ENCODE assay signal across 9 cellular contexts in genomic region chr19:15195381-15195964, GRCh38. TPM values are rescaled to one million over a fixed set of nuclear protein-coding genes. Genes with fewer than 3 reads are reported as not detected.
A peak's percentile ranks its signal among the peaks of the same experiment; 100 is the strongest.
DNase-seq lines count a peak whose midpoint lies in the region; ATAC-seq and TF ChIP-seq lines count a peak whose summit lies in the region.
"Had no signal": no experiment of that assay in that cellular context is flagged by ENCODE, and none has a peak within 500 bp of the region (broad histone marks: within the 10 kb centered on the region; RNA-seq: fewer than 3 reads in every experiment).

No MANE protein-coding gene starts in this region.

- H3K79me2 ChIP-seq in osteoblast (ENCODE audit: insufficient read depth, low read length) (peaks cover 42% of the 10 kb centered on the region), Karpas-422 (ENCODE audit: low read length) (no peaks in the 10 kb centered on the region)

- H3K9me3 Mint-ChIP-seq in activated naive CD8-positive, alpha-beta T cell (ENCODE audit: low read depth), result no peaks in the 10 kb centered on the region
- no peaks in the 10 kb centered on the region for H3K9me3 Mint-ChIP-seq in activated naive CD8-positive, alpha-beta T cell treated with anti-CD3 and anti-CD28 coated beads for 36 hours

- peak overlapping the region; percentile 89 for H3K4me2 ChIP-seq in osteoblast (ENCODE audit: insufficient read depth, low read length)
- no peak overlapping the region for H3K4me2 ChIP-seq in Karpas-422 (ENCODE audit: low read depth, low read length, poor library complexity, severe bottlenecking)

- H3K4me1 ChIP-seq in Peyer's patch (peaks cover 0 to 29% (median 3%) of the 10 kb centered on the region in 4 donors), osteoblast (ENCODE audit: insufficient read depth, low read length) (peaks cover 23% of the 10 kb centered on the region), Karpas-422 (ENCODE audit: low read length) (peaks cover 18% of the 10 kb centered on the region)

- no peak overlapping the region for H3K9ac ChIP-seq in Karpas-422 (ENCODE audit: low read length)

- TF ChIP-seq POLR2A in Peyer's patch (IDR thresholded peaks at IDR 0.05), result no peak

- H3K27ac ChIP-seq in Peyer's patch, result peak overlapping the region in 2 of 4 donors; percentile 4 to 19
- peak overlapping the region; percentile 94 for H3K27ac ChIP-seq in osteoblast (ENCODE audit: low read depth, low read length)
- H3K27ac ChIP-seq in Karpas-422 (ENCODE audit: low read length), result no peak overlapping the region

- H2AFZ ChIP-seq in osteoblast (ENCODE audit: low read length) (peak overlapping the region; percentile 88), Karpas-422 (ENCODE audit: low read length) (no peak overlapping the region)

- H3K36me3 ChIP-seq in Peyer's patch (no peaks in the 10 kb centered on the region), osteoblast (ENCODE audit: insufficient read depth, low read length) (peaks cover 43% of the 10 kb centered on the region), Karpas-422 (ENCODE audit: insufficient read depth, low read length) (no peaks in the 10 kb centered on the region)

- DNase-seq in activated naive CD8-positive, alpha-beta T cell treated with anti-CD3 and anti-CD28 coated beads for 36 hours, result no peak
- DNase-seq in Peyer's patch (no peak), fibroblast of gingiva (ENCODE audit: low read depth) (peak; percentile 30), osteoblast (ENCODE audit: insufficient read length, low spot score, missing footprints) (peak; percentile 98), SKM-1 treated with dmso at 0.1 percent for 144 hours (lab: John Stamatoyannopoulos, UW; ENCODE audit: unreplicated experiment) (no peak), Karpas-422 (no peak)

- no peaks in the 10 kb centered on the region for H3K9me3 ChIP-seq in Peyer's patch
- H3K9me3 ChIP-seq in osteoblast (ENCODE audit: low read depth, low read length), result no peaks in the 10 kb centered on the region
- no peaks in the 10 kb centered on the region for H3K9me3 ChIP-seq in Karpas-422 (ENCODE audit: low read length)

- H3K36me3 Mint-ChIP-seq in activated naive CD8-positive, alpha-beta T cell, result no peaks in the 10 kb centered on the region
- H3K36me3 Mint-ChIP-seq in activated naive CD8-positive, alpha-beta T cell treated with anti-CD3 and anti-CD28 coated beads for 36 hours, result no peaks in the 10 kb centered on the region

- peak overlapping the region; percentile 64 for H3K4me3 Mint-ChIP-seq in activated naive CD8-positive, alpha-beta T cell
- H3K4me3 Mint-ChIP-seq in activated naive CD8-positive, alpha-beta T cell treated with anti-CD3 and anti-CD28 coated beads for 36 hours, result no peak overlapping the region

- H3K27me3 ChIP-seq in Peyer's patch (peaks cover 0 to 8% of the 10 kb centered on the region in 2 donors), osteoblast (ENCODE audit: insufficient read depth, low read length) (no peaks in the 10 kb centered on the region), Karpas-422 (ENCODE audit: low read length) (no peaks in the 10 kb centered on the region)

- no peak for TF ChIP-seq CTCF in Peyer's patch (IDR thresholded peaks at IDR 0.05)
- TF ChIP-seq CTCF in osteoblast (IDR thresholded peaks at IDR 0.05; ENCODE audit: extremely low read depth, low read depth, low read length), result no peak

- no peak for ATAC-seq in GM19035 (IDR thresholded peaks at IDR 0.05; ENCODE audit: unreplicated experiment)

- H4K20me1 ChIP-seq in osteoblast (ENCODE audit: insufficient read depth, low read length), result peaks cover 20% of the 10 kb centered on the region
- no peaks in the 10 kb centered on the region for H4K20me1 ChIP-seq in Karpas-422 (ENCODE audit: insufficient read depth, low read depth, low read length)

- peak overlapping the region; percentile 17 to 61 (median 38) for H3K4me3 ChIP-seq in Peyer's patch
- H3K4me3 ChIP-seq in osteoblast (ENCODE audit: insufficient read depth, low read length), result peak overlapping the region; percentile 65
- H3K4me3 ChIP-seq in Karpas-422 (ENCODE audit: low read length), result no peak overlapping the region

- H3K4me1 Mint-ChIP-seq in activated naive CD8-positive, alpha-beta T cell (ENCODE audit: low read depth), result peaks cover 30% of the 10 kb centered on the region
- H3K4me1 Mint-ChIP-seq in activated naive CD8-positive, alpha-beta T cell treated with anti-CD3 and anti-CD28 coated beads for 36 hours, result peaks cover 6% of the 10 kb centered on the region

- no peak overlapping the region for H3K27ac Mint-ChIP-seq in activated naive CD8-positive, alpha-beta T cell
- H3K27ac Mint-ChIP-seq in activated naive CD8-positive, alpha-beta T cell treated with anti-CD3 and anti-CD28 coated beads for 36 hours, result no peak overlapping the region

- H3K27me3 Mint-ChIP-seq in activated naive CD8-positive, alpha-beta T cell, result peaks cover 37% of the 10 kb centered on the region
- H3K27me3 Mint-ChIP-seq in activated naive CD8-positive, alpha-beta T cell treated with anti-CD3 and anti-CD28 coated beads for 36 hours, result peaks cover 66% of the 10 kb centered on the region

- H3K9me2 ChIP-seq in Karpas-422 (replicated peaks; ENCODE audit: insufficient read depth, low read length), result no peaks in the 10 kb centered on the region

RNA-seq across cellular contexts. Expression of gene NOTCH3, which starts 5.3 kb away (rescaled TPM):
- total RNA-seq in activated naive CD8-positive, alpha-beta T cell treated with anti-CD3 and anti-CD28 coated beads for 36 hours, result under 1 TPM in 1 of 2 experiments, not detected in 1; 0.12 TPM
- total RNA-seq in Peyer's patch (10 to 100 TPM in 2 of 4 donors, 1 to 10 TPM in 2; 2.6 to 16.5 (median 8.9) TPM), osteoblast (49.8 and 51.8 TPM in 2 replicates)
- total RNA-seq in Karpas-422 (2014; rRNA removed; shearing (Covaris generic); ENCODE audit: low replicate concordance), result 0.45 and 3.2 TPM in 2 replicates

RNA-seq across cellular contexts. Expression of gene EPHX3, which starts 36.8 kb away (rescaled TPM):
- not detected for total RNA-seq in activated naive CD8-positive, alpha-beta T cell treated with anti-CD3 and anti-CD28 coated beads for 36 hours
- total RNA-seq in Peyer's patch (not detected), osteoblast (0.29 TPM in 1 of 2 replicates, not detected in the other)
- 0.11 and 1.6 TPM in 2 replicates for total RNA-seq in Karpas-422 (2014; rRNA removed; shearing (Covaris generic); ENCODE audit: low replicate concordance)
- total RNA-seq: temporal lobe had no signal

Comparison
In these comparisons a context has a peak if more than half of its experiments do, and no peak if none do; other contexts are left out.
1. DNase-seq: peak in fibroblast of gingiva (single experiment) and osteoblast (single experiment); none in activated naive CD8-positive, alpha-beta T cell treated with anti-CD3 and anti-CD28 coated beads for 36 hours (single experiment), Peyer's patch (0 of 3), SKM-1 treated with dmso at 0.1 percent for 144 hours (single experiment) and Karpas-422 (single experiment).